Comparison of ENCODE assay signal across 9 cellular contexts in the genomic region with DNA sequence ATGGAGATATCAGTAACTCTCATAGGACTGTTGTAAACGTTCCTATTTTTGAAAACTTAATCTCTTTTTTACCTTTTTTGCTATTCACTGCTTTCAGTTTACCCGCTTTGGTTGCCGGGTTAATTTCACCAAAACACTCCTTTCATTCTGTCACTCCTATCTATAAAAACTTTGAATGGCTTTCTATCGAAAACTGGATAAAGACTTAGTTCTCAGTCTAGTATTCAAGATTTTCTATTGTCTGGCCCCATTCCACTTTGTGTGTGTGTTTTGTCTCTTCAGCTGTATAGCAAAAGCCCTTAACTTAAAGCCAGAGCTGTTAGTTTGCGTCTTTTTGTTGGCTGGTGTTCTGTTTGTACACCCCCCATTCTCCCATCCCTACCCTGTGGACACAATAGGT.
"Had no signal": no experiment of that assay in that cellular context is flagged by ENCODE, and none has a peak within 500 bp of the region (broad histone marks: within the 10 kb centered on the region; RNA-seq: fewer than 3 reads in every experiment).

No MANE protein-coding gene starts in this region.

- H3K27ac ChIP-seq: pancreas, stomach had no signal

- H3K27me3 ChIP-seq: pancreas, stomach had no signal

- ATAC-seq: pancreas had no signal

- DNase-seq: activated naive CD4-positive, alpha-beta T cell; central memory CD4-positive, alpha-beta T cell; cortex of kidney; effector memory CD4-positive, alpha-beta T cell; hippocampal formation; kidney glomerular epithelial cell; pancreas; stomach; T-helper 2 cell had no signal

- H3K9me3 ChIP-seq: pancreas, stomach had no signal

- H3K36me3 ChIP-seq: pancreas had no signal

- H3K4me3 ChIP-seq: pancreas, stomach had no signal
